8 cellular contexts compared by ENCODE assay signal in the genomic region with DNA sequence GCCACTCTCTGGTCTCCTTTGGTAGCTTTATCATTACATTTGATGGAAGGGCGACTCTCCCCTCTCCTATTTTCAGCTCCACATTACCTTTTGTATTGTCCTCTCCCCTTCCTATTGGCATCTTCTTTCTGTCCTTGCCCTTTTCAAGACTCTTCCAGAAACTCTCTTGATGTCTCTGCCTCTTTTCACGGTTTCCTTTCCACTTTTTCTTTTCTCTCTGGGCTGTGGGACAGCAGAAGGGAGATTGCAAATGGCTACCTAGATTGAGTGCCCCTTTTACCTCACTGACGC. TPM values are rescaled to one million over a fixed set of nuclear protein-coding genes. Genes with fewer than 3 reads are reported as not detected.
DNase-seq lines count a peak whose midpoint lies in the region; TF ChIP-seq lines count a peak whose summit lies in the region.

No MANE protein-coding gene starts in this region.

- H3K27me3 ChIP-seq in BE2C = no peaks in the 10 kb centered on the region
- H3K27me3 ChIP-seq in neural progenitor cell = peaks cover 43% of the 10 kb centered on the region

- H3K9me3 ChIP-seq in BE2C = no peaks in the 10 kb centered on the region
- H3K9me3 ChIP-seq in neural progenitor cell (ENCODE audit: low read depth) = no peaks in the 10 kb centered on the region

- H4K20me1 ChIP-seq in neural progenitor cell (ENCODE audit: low read depth) = no peaks in the 10 kb centered on the region

- H3K4me1 ChIP-seq in BE2C (peaks cover 6% of the 10 kb centered on the region), neural progenitor cell (peaks cover 48% of the 10 kb centered on the region)

- peak overlapping the region; percentile 83 for H3K4me3 Mint-ChIP-seq in neural progenitor cell

- H3K4me3 ChIP-seq in BE2C (ENCODE audit: low read depth, low read length) (peak overlapping the region; percentile 45), neural progenitor cell (peak overlapping the region; percentile 38)
- peak overlapping the region; percentile 49 for H3K4me3 ChIP-seq in Jurkat, Clone E6-1 (ENCODE audit: low read length)

- no peak for TF ChIP-seq CTCF in BE2C (IDR thresholded peaks at IDR 0.05; ENCODE audit: low read depth, low read length)
- TF ChIP-seq CTCF in neural progenitor cell (IDR thresholded peaks at IDR 0.05) = no peak

- H3K27ac ChIP-seq in cingulate gyrus (ENCODE audit: low read depth, low read length) (peak overlapping the region; percentile 77), neural progenitor cell (no peak overlapping the region)

- H3K27ac Mint-ChIP-seq in neural progenitor cell = peak overlapping the region; percentile 95

- no peak for DNase-seq in BE2C
- no peak for DNase-seq in Jurkat, Clone E6-1 (ENCODE audit: low read depth, low spot score)
- no peak for DNase-seq in neural progenitor cell (ENCODE audit: low spot score)
- no peak for DNase-seq in NCI-H446 (lab: John Stamatoyannopoulos, UW)
- DNase-seq in DMS79 treated with DMSO at 0.1 percent for 48 hours (lab: John Stamatoyannopoulos, UW) = no peak
- DNase-seq in superior temporal gyrus (ENCODE audit: extremely low spot score) = no peak
- DNase-seq in NCI-H1105 (lab: John Stamatoyannopoulos, UW) = no peak

- peak overlapping the region; percentile 89 for H2AFZ ChIP-seq in neural progenitor cell (replicated peaks)

- no peaks in the 10 kb centered on the region for H3K36me3 ChIP-seq in BE2C
- no peaks in the 10 kb centered on the region for H3K36me3 ChIP-seq in neural progenitor cell

- H3K79me2 ChIP-seq in neural progenitor cell (ENCODE audit: low read depth) = no peaks in the 10 kb centered on the region

- peaks cover 2% of the 10 kb centered on the region for H3K9me3 Mint-ChIP-seq in neural progenitor cell

- no peak overlapping the region for H3K9ac ChIP-seq in neural progenitor cell

- no peaks in the 10 kb centered on the region for H3K36me3 Mint-ChIP-seq in neural progenitor cell

- peaks cover 48% of the 10 kb centered on the region for H3F3A ChIP-seq in neural progenitor cell (ENCODE audit: low read depth)

- peaks cover 83% of the 10 kb centered on the region for H3K4me1 Mint-ChIP-seq in neural progenitor cell

- H3K27me3 Mint-ChIP-seq in neural progenitor cell (ENCODE audit: insufficient read depth, low read depth) = peaks cover 10% of the 10 kb centered on the region

- H3K4me2 ChIP-seq in neural progenitor cell = peak overlapping the region; percentile 94

RNA-seq across cellular contexts. Expression of a gene that starts 17.5 kb away (rescaled TPM):
- polyA plus RNA-seq in BE2C (2012; ENCODE audit: insufficient read depth, insufficient read length, low read depth) = 9.9 TPM
- 6.8 TPM for polyA plus RNA-seq in Jurkat, Clone E6-1 (2012; ENCODE audit: insufficient read depth, insufficient read length)
- 8.0 and 15.3 TPM in 2 replicates for total RNA-seq in neural progenitor cell (ENCODE audit: low replicate concordance)
